ENCODE assay signal across 9 cellular contexts in genomic region chr9:5843450-5844249, GRCh38. TPM values are rescaled to one million over a fixed set of nuclear protein-coding genes. Genes with fewer than 3 reads are reported as not detected.
A peak's percentile ranks its signal among the peaks of the same experiment; 100 is the strongest.
DNase-seq lines count a peak whose midpoint lies in the region; ATAC-seq, FAIRE-seq and TF ChIP-seq lines count a peak whose summit lies in the region.
"Had no signal": no experiment of that assay in that cellular context is flagged by ENCODE, and none has a peak within 500 bp of the region (broad histone marks: within the 10 kb centered on the region; RNA-seq: fewer than 3 reads in every experiment).

No MANE protein-coding gene starts in this region.

- FAIRE-seq in HepG2 (lab: Jason Lieb, UNC): peak; percentile 94

- H3K9me3 Mint-ChIP-seq in activated T-helper 1 cell treated with anti-CD3 and anti-CD28 coated beads, Interleukin-12 subunit alpha, Interleukin-12 subunit beta, Interleukin-2, Interleukin-4 antibody, amounts not matched to agents 30 ng/mL and 10 ng/mL and 1 ng/mL, durations not matched to agents 14 hours and 24 hours and 36 hours: peaks cover 12% of the 10 kb centered on the region

- H3K27me3 ChIP-seq in BLaER1 treated with 17β-estradiol and CSF1 and Interleukin-3, amounts not matched to agents 10 nM and 100 nM: no peaks in the 10 kb centered on the region
- H3K27me3 ChIP-seq in HepG2 (ENCODE audit: control insufficient read depth in 1 of 2, insufficient read depth in 2 of 2, low read length in 2 of 2): no peaks in the 10 kb centered on the region

- ATAC-seq in HepG2 (peak; percentile 89), esophagus mucosa (no peak), HG03460 (IDR thresholded peaks at IDR 0.05; ENCODE audit: unreplicated experiment) (no peak), GM19452 (IDR thresholded peaks at IDR 0.05; ENCODE audit: unreplicated experiment) (no peak)

- H3K36me3 Mint-ChIP-seq in activated T-helper 1 cell treated with anti-CD3 and anti-CD28 coated beads, Interleukin-12 subunit alpha, Interleukin-12 subunit beta, Interleukin-2, Interleukin-4 antibody, amounts not matched to agents 30 ng/mL and 10 ng/mL and 1 ng/mL, durations not matched to agents 14 hours and 24 hours and 36 hours (ENCODE audit: low read depth): peaks cover 18% of the 10 kb centered on the region

- peak overlapping the region in 3 of 10 experiments; percentile 9 to 40 (median 26); a peak in 1 of 20 replicates for H3K4me3 ChIP-seq in BLaER1 treated with 17β-estradiol and CSF1 and Interleukin-3, amounts not matched to agents 10 nM and 100 nM
- H3K4me3 ChIP-seq in HepG2 (replicated peaks in 1 of 3; ENCODE audit: insufficient read depth in 1 of 3, low read depth in 2 of 3, low read length in 3 of 3): peak overlapping the region; percentile 34 to 49 (median 34); a peak in 5 of 6 replicates

- TF ChIP-seq CTCF in HepG2 (CRISPR knock-in tag; IDR thresholded peaks at IDR 0.05): peak; percentile 34; the same call in 1 of the 2 replicates

- peak in 1 of 2 experiments; percentile 36; a peak in 1 of 4 replicates for TF ChIP-seq POLR2A in HepG2 (IDR thresholded peaks at IDR 0.05; ENCODE audit: insufficient read depth in 1 of 2, low read depth in 2 of 2, low read length in 2 of 2)

- peak overlapping the region in 9 of 11 experiments; percentile 41 to 81 (median 73); a peak in 17 of 22 replicates for H3K27ac ChIP-seq in BLaER1 treated with 17β-estradiol and CSF1 and Interleukin-3, amounts not matched to agents 10 nM and 100 nM
- H3K27ac ChIP-seq in HepG2 (ENCODE audit: extremely low read length, insufficient read depth, low read length): peak overlapping the region; percentile 70

- H3K9ac ChIP-seq in BLaER1 treated with 17β-estradiol and CSF1 and Interleukin-3, amounts not matched to agents 10 nM and 100 nM: peak overlapping the region in 8 of 11 experiments; percentile 30 to 63 (median 56); a peak in 14 of 22 replicates
- H3K9ac ChIP-seq in HepG2 (ENCODE audit: insufficient read depth, low read depth, low read length): peak overlapping the region; percentile 59

- DNase-seq in KBM-7 (peak; percentile 16), HepG2 (ENCODE audit: low spot score) (peak; percentile 88)
- DNase-seq in activated T-helper 1 cell treated with anti-CD3 and anti-CD28 coated beads, Interleukin-12 subunit alpha, Interleukin-12 subunit beta, Interleukin-2, Interleukin-4 antibody, amounts not matched to agents 30 ng/mL and 10 ng/mL and 1 ng/mL, durations not matched to agents 14 hours and 24 hours and 36 hours (ENCODE audit: low spot score): no peak
- DNase-seq in stimulated activated CD4-positive, alpha-beta T cell treated with anti-CD3 and anti-CD28 coated beads, Interleukin-15, amount 100 ng/mL, for 24 hours: no peak
- DNase-seq: foreskin melanocyte had no signal

- H3K4me1 ChIP-seq in BLaER1 treated with 17β-estradiol and CSF1 and Interleukin-3, amounts not matched to agents 10 nM and 100 nM: peaks cover 16 to 60% (median 56%) of the 10 kb centered on the region in 10 experiments
- peaks cover 61% of the 10 kb centered on the region for H3K4me1 ChIP-seq in HepG2 (ENCODE audit: insufficient read depth, low read length)

- peak overlapping the region; percentile 73 for H2AFZ ChIP-seq in HepG2 (ENCODE audit: low read length)

- CTCF ChIA-PET in HepG2 (lab: Yijun Ruan, JAX; ENCODE audit: low intra/inter-chr PET ratio, low total read pairs): no interaction called here

- TF ChIP-seq EP300 in HepG2 (IDR thresholded peaks at IDR 0.05; ENCODE audit: low read depth in 2 of 2, low read length in 2 of 2) (peak in 1 of 2 experiments; percentile 70; a peak in 1 of 4 replicates), HepG2 (CRISPR knock-in tag; IDR thresholded peaks at IDR 0.05; ENCODE audit: borderline replicate concordance) (peak; percentile 38; the same call in 1 of the 2 replicates)

- WGBS in HepG2 (ENCODE audit: low lambda C conversion rate): 0% methylated on average over 9 of the region's 9 CpGs

- intact Hi-C loops in activated T-helper 1 cell treated with anti-CD3 and anti-CD28 coated beads, Interleukin-12 subunit alpha, Interleukin-12 subunit beta, Interleukin-2, Interleukin-4 antibody, amounts not matched to agents 30 ng/mL and 10 ng/mL and 1 ng/mL, durations not matched to agents 14 hours and 24 hours and 36 hours (cut with micrococcal nuclease): loop anchor here (2.0 to 10.0 kb wide), 5 partner anchors 43 to 1169 kb away; partner anchors contain the start of genes CD274, CDC37L1, JAK2 and UHRF2
- intact Hi-C loops in HepG2 (cut with micrococcal nuclease; ENCODE audit: unreplicated experiment): no loop called here

- no peak for TF ChIP-seq RAD21 in HepG2 (CRISPR knock-in tag; IDR thresholded peaks at IDR 0.05)

- H3K27me3 Mint-ChIP-seq in activated T-helper 1 cell treated with anti-CD3 and anti-CD28 coated beads, Interleukin-12 subunit alpha, Interleukin-12 subunit beta, Interleukin-2, Interleukin-4 antibody, amounts not matched to agents 30 ng/mL and 10 ng/mL and 1 ng/mL, durations not matched to agents 14 hours and 24 hours and 36 hours (ENCODE audit: insufficient read depth): no peaks in the 10 kb centered on the region

- H3K79me2 ChIP-seq in HepG2 (ENCODE audit: insufficient read depth, low read length): no peaks in the 10 kb centered on the region

- peaks cover 6 to 12% (median 9%) of the 10 kb centered on the region in 11 experiments; a peak in 19 of 22 replicates for H3K9me3 ChIP-seq in BLaER1 treated with 17β-estradiol and CSF1 and Interleukin-3, amounts not matched to agents 10 nM and 100 nM (replicated peaks in 1 of 11)
- H3K9me3 ChIP-seq in HepG2 (ENCODE audit: low read length): no peaks in the 10 kb centered on the region

- H3K4me2 ChIP-seq in BLaER1 treated with 17β-estradiol and CSF1 and Interleukin-3, amounts not matched to agents 10 nM and 100 nM: peak overlapping the region; percentile 50 to 87 (median 78)
- H3K4me2 ChIP-seq in HepG2 (ENCODE audit: low read depth, low read length): peak overlapping the region; percentile 74

- in situ Hi-C loops in KBM-7 (cut with MboI; ENCODE audit: low pct_unique_long_range_greater_than_20kb, low sequenced_read_pairs) (no loop called here), HepG2 (cut with HindIII; ENCODE audit: extremely low pct_ligation_motif_present, low pct_unique_long_range_greater_than_20kb) (no loop called here)

- POLR2A ChIA-PET in HepG2 (lab: Yijun Ruan, JAX): interaction anchor here (0.9 to 2.3 kb wide), 3 partner anchors 11 to 1051 kb away, joined by 3 to 15 read pairs (median 3); partner anchors contain the start of gene ERMP1

- peaks cover 88% of the 10 kb centered on the region for H3K4me1 Mint-ChIP-seq in activated T-helper 1 cell treated with anti-CD3 and anti-CD28 coated beads, Interleukin-12 subunit alpha, Interleukin-12 subunit beta, Interleukin-2, Interleukin-4 antibody, amounts not matched to agents 30 ng/mL and 10 ng/mL and 1 ng/mL, durations not matched to agents 14 hours and 24 hours and 36 hours (ENCODE audit: low read depth)

- no TSS peak for BruUV-seq in HepG2 (replicated peaks; lab: Mats Ljungman, UMichigan)

- peak overlapping the region; percentile 88 for H3K27ac Mint-ChIP-seq in activated T-helper 1 cell treated with anti-CD3 and anti-CD28 coated beads, Interleukin-12 subunit alpha, Interleukin-12 subunit beta, Interleukin-2, Interleukin-4 antibody, amounts not matched to agents 30 ng/mL and 10 ng/mL and 1 ng/mL, durations not matched to agents 14 hours and 24 hours and 36 hours

- no peaks in the 10 kb centered on the region for H4K20me1 ChIP-seq in BLaER1 treated with 17β-estradiol and CSF1 and Interleukin-3, amounts not matched to agents 10 nM and 100 nM
- no peaks in the 10 kb centered on the region for H4K20me1 ChIP-seq in HepG2 (ENCODE audit: insufficient read depth, low read length)

- no peaks in the 10 kb centered on the region for H3K36me3 ChIP-seq in BLaER1 treated with 17β-estradiol and CSF1 and Interleukin-3, amounts not matched to agents 10 nM and 100 nM
- H3K36me3 ChIP-seq in HepG2 (replicated peaks in 1 of 2; ENCODE audit: control insufficient read depth in 1 of 2, insufficient read depth in 2 of 2, low read length in 2 of 2): no peaks in the 10 kb centered on the region

- H3K4me3 Mint-ChIP-seq in activated T-helper 1 cell treated with anti-CD3 and anti-CD28 coated beads, Interleukin-12 subunit alpha, Interleukin-12 subunit beta, Interleukin-2, Interleukin-4 antibody, amounts not matched to agents 30 ng/mL and 10 ng/mL and 1 ng/mL, durations not matched to agents 14 hours and 24 hours and 36 hours: peak overlapping the region; percentile 69

RNA-seq across cellular contexts. Expression of gene ERMP1, which starts 10.7 kb away (rescaled TPM):
- total RNA-seq in activated T-helper 1 cell treated with anti-CD3 and anti-CD28 coated beads, Interleukin-12 subunit alpha, Interleukin-12 subunit beta, Interleukin-2, Interleukin-4 antibody, amounts not matched to agents 30 ng/mL and 10 ng/mL and 1 ng/mL, durations not matched to agents 14 hours and 24 hours and 36 hours: 23.1 and 24.1 TPM in 2 replicates
- total RNA-seq in HepG2 (2016; rRNA removed; fragmentation: Illumina TruSeq; extraction: Trizol): 28.1 and 40.9 TPM in 2 replicates
- 5.7 and 5.9 TPM in 2 replicates for total RNA-seq in HepG2 (2016; cell fraction: cytosol; rRNA removed; fragmentation: Illumina TruSeq; extraction: Trizol; ENCODE audit: low read depth)
- 27.4 and 39.6 TPM in 2 replicates for total RNA-seq in HepG2 (2016; cell fraction: insoluble cytoplasmic fraction; rRNA removed; fragmentation: Illumina TruSeq; extraction: Trizol)
- total RNA-seq in HepG2 (2016; cell fraction: membrane; rRNA removed; fragmentation: Illumina TruSeq; extraction: Trizol): 11.3 and 14.9 TPM in 2 replicates
- 50.1 and 60.1 TPM in 2 replicates for total RNA-seq in HepG2 (2016; cell fraction: nucleus; rRNA removed; fragmentation: Illumina TruSeq; extraction: Trizol)
- 46.8 and 65.4 TPM in 2 replicates for polyA plus RNA-seq in HepG2 (2011; rRNA removed)
- 33.1 and 44.2 TPM in 2 replicates for polyA plus RNA-seq in HepG2 (2011; cell fraction: cytosol; rRNA removed)
- polyA plus RNA-seq in HepG2 (2011; cell fraction: nucleus; rRNA removed): 24.2 and 24.7 TPM in 2 replicates
- polyA plus RNA-seq in HepG2 (2012): 43.7 and 53.7 TPM in 2 replicates
- 1.6 and 2.0 TPM in 2 replicates for polyA plus RNA-seq in HepG2 (2016; cell fraction: cytosol; fragmentation: Illumina TruSeq; extraction: Trizol; ENCODE audit: low read depth)
- 19.0 and 20.2 TPM in 2 replicates for polyA plus RNA-seq in HepG2 (2016; cell fraction: insoluble cytoplasmic fraction; fragmentation: Illumina TruSeq; extraction: Trizol; ENCODE audit: low read depth)
- polyA plus RNA-seq in HepG2 (2016; cell fraction: membrane; fragmentation: Illumina TruSeq; extraction: Trizol; ENCODE audit: low read depth): 5.1 and 6.0 TPM in 2 replicates
- polyA plus RNA-seq in HepG2 (2016; cell fraction: nucleus; fragmentation: Illumina TruSeq; extraction: Trizol; ENCODE audit: insufficient read depth, low read depth): 44.8 and 46.9 TPM in 2 replicates
- 64.3 and 119 TPM in 2 replicates for polyA minus RNA-seq in HepG2 (2011; rRNA and poly(A)+ RNA removed; ENCODE audit: low replicate concordance)
- 73.7 and 81.5 TPM in 2 replicates for polyA minus RNA-seq in HepG2 (2011; cell fraction: cytosol; rRNA and poly(A)+ RNA removed)
- 70.6 and 70.7 TPM in 2 replicates for polyA minus RNA-seq in HepG2 (2011; cell fraction: nucleus; rRNA and poly(A)+ RNA removed)
- 38.1 TPM for total RNA-seq in esophagus mucosa

RNA-seq across cellular contexts. Expression of gene MLANA, which starts 47.0 kb away (rescaled TPM):
- total RNA-seq in activated T-helper 1 cell treated with anti-CD3 and anti-CD28 coated beads, Interleukin-12 subunit alpha, Interleukin-12 subunit beta, Interleukin-2, Interleukin-4 antibody, amounts not matched to agents 30 ng/mL and 10 ng/mL and 1 ng/mL, durations not matched to agents 14 hours and 24 hours and 36 hours: not detected in 2 replicates
- total RNA-seq in HepG2 (2016; rRNA removed; fragmentation: Illumina TruSeq; extraction: Trizol) (0.11 and 0.72 TPM in 2 replicates), esophagus mucosa (not detected)
- 0.88 TPM in 1 of 2 replicates, not detected in the other for total RNA-seq in HepG2 (2016; cell fraction: cytosol; rRNA removed; fragmentation: Illumina TruSeq; extraction: Trizol; ENCODE audit: low read depth)
- 0.15 and 0.32 TPM in 2 replicates for total RNA-seq in HepG2 (2016; cell fraction: insoluble cytoplasmic fraction; rRNA removed; fragmentation: Illumina TruSeq; extraction: Trizol)
- total RNA-seq in HepG2 (2016; cell fraction: membrane; rRNA removed; fragmentation: Illumina TruSeq; extraction: Trizol): 0.43 and 0.72 TPM in 2 replicates
- not detected in 2 replicates for total RNA-seq in HepG2 (2016; cell fraction: nucleus; rRNA removed; fragmentation: Illumina TruSeq; extraction: Trizol)
- polyA plus RNA-seq in HepG2 (2011; rRNA removed): 0.18 TPM in 1 of 2 replicates, not detected in the other
- not detected in 2 replicates for polyA plus RNA-seq in HepG2 (2011; cell fraction: cytosol; rRNA removed)
- not detected in 2 replicates for polyA plus RNA-seq in HepG2 (2011; cell fraction: nucleus; rRNA removed)
- 0.23 and 0.43 TPM in 2 replicates for polyA plus RNA-seq in HepG2 (2012)
- polyA plus RNA-seq in HepG2 (2016; cell fraction: cytosol; fragmentation: Illumina TruSeq; extraction: Trizol; ENCODE audit: low read depth): 0.75 and 0.91 TPM in 2 replicates
- 0.23 and 0.33 TPM in 2 replicates for polyA plus RNA-seq in HepG2 (2016; cell fraction: insoluble cytoplasmic fraction; fragmentation: Illumina TruSeq; extraction: Trizol; ENCODE audit: low read depth)
- polyA plus RNA-seq in HepG2 (2016; cell fraction: membrane; fragmentation: Illumina TruSeq; extraction: Trizol; ENCODE audit: low read depth): 0.70 and 1.0 TPM in 2 replicates
- not detected in 2 replicates for polyA plus RNA-seq in HepG2 (2016; cell fraction: nucleus; fragmentation: Illumina TruSeq; extraction: Trizol; ENCODE audit: insufficient read depth, low read depth)
- 0.10 TPM in 1 of 2 replicates, not detected in the other for polyA minus RNA-seq in HepG2 (2011; rRNA and poly(A)+ RNA removed; ENCODE audit: low replicate concordance)
- not detected in 2 replicates for polyA minus RNA-seq in HepG2 (2011; cell fraction: cytosol; rRNA and poly(A)+ RNA removed)
- polyA minus RNA-seq in HepG2 (2011; cell fraction: nucleus; rRNA and poly(A)+ RNA removed): not detected in 2 replicates

Comparison
In these comparisons a context has a peak if more than half of its experiments do, and no peak if none do; other contexts are left out.
1. DNase-seq: peak in KBM-7 (single experiment) and HepG2 (single experiment); none in activated T-helper 1 cell treated with anti-CD3 and anti-CD28 coated beads, Interleukin-12 subunit alpha, Interleukin-12 subunit beta, Interleukin-2, Interleukin-4 antibody, amounts not matched to agents 30 ng/mL and 10 ng/mL and 1 ng/mL, durations not matched to agents 14 hours and 24 hours and 36 hours (single experiment) and stimulated activated CD4-positive, alpha-beta T cell treated with anti-CD3 and anti-CD28 coated beads, Interleukin-15, amount 100 ng/mL, for 24 hours (single experiment).